Comparison of ENCODE assay signal across 12 cellular contexts in the genomic region with DNA sequence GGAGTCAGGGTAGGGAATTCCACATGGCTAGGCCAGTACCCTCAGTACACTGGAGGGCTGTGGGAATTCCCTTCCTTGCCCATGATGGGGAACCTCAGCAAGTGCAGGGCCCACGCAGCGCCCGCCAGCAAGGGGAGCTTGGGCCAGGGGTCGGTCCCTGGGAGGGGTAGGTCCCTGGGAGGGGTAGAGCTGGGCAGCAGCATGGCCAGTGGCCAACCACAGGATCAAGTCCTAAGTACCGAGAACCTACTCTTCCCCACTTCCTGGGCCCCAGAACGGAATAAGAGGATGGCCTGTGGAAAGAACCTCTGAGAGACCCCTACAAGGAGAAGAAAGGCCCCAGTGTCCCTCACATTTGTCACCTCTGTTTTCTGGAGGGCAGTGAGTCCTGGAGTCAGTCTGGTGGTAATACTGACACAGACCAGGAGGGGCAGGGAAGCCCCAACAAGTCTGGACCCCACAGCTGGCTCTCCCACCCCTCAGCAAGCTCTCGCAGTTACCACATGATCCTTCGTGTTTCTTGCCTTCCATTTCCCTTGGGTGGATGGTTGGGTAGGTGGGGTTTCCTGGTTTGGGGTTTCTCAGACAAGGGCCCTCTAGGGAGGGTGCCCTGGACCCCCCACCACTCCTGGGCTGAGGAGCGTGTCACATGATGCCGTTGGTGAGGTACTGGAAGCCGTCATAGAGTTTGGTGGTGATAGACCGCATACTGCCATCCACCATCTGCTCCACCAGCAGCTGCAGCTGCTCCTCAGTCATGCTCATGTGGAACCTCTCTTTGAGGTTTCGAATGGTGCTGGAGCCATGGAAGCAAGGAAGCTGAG. TPM values are rescaled to one million over a fixed set of nuclear protein-coding genes. Genes with fewer than 3 reads are reported as not detected.
DNase-seq lines count a peak whose midpoint lies in the region; ATAC-seq and TF ChIP-seq lines count a peak whose summit lies in the region.
"Had no signal": no experiment of that assay in that cellular context is flagged by ENCODE, and none has a peak within 500 bp of the region (broad histone marks: within the 10 kb centered on the region; RNA-seq: fewer than 3 reads in every experiment).

No MANE protein-coding gene starts in this region.

- intact Hi-C loops in left colon (cut with DNase I, micrococcal nuclease): no loop called here

- H3K27me3 Mint-ChIP-seq in WTC11 (ENCODE audit: low read depth): no peaks in the 10 kb centered on the region
- H3K27me3 Mint-ChIP-seq: CD8-positive, alpha-beta memory T cell had no signal

- TF ChIP-seq CTCF in AG09309 (IDR thresholded peaks at IDR 0.05; ENCODE audit: control insufficient read depth, insufficient read depth, low read depth, low read length, missing control alignments) (peak; percentile 6), GM12872 (IDR thresholded peaks at IDR 0.05; ENCODE audit: insufficient read depth, low read depth, low read length) (peak; percentile 26; the same call in 1 of the 3 replicates), WTC11 (IDR thresholded peaks at IDR 0.05) (no peak)

- POLR2A ChIA-PET in WTC11 (lab: Charles Lee): interaction anchor here (0.5 to 1.5 kb wide), 4 partner anchors 9 to 1105 kb away, joined by 3 to 6 read pairs (median 5); partner anchors contain the start of gene ZNF687

- no peak overlapping the region for H3K4me3 ChIP-seq in AG09309 (ENCODE audit: control insufficient read depth, low read depth, low read length)

- CTCF ChIA-PET in WTC11 (lab: Charles Lee): interaction anchor here (1.0 to 5.5 kb wide), 5 partner anchors 9 to 48 kb away, joined by 3 to 36 read pairs (median 9); partner anchors contain the start of gene PI4KB

- H3K4me3 Mint-ChIP-seq in WTC11: no peak overlapping the region
- H3K4me3 Mint-ChIP-seq: CD8-positive, alpha-beta memory T cell had no signal

- ATAC-seq in WTC11 (peak; percentile 43), left colon (peak; percentile 4), GM21528 (IDR thresholded peaks at IDR 0.05; ENCODE audit: low FRiP score, unreplicated experiment) (no peak), HG03097 (IDR thresholded peaks at IDR 0.05; ENCODE audit: low FRiP score, unreplicated experiment) (no peak)

- H3K36me3 Mint-ChIP-seq in WTC11: peaks cover 45% of the 10 kb centered on the region

- peaks cover 30% of the 10 kb centered on the region for H3K4me1 Mint-ChIP-seq in WTC11

- H3K9me3 Mint-ChIP-seq in WTC11: no peaks in the 10 kb centered on the region
- H3K9me3 Mint-ChIP-seq: CD8-positive, alpha-beta memory T cell had no signal

- H3K27ac Mint-ChIP-seq in WTC11: no peak overlapping the region; the same call in 1 of the 2 replicates

- DNase-seq in AG09309 (ENCODE audit: low read depth) (no peak), WTC11 (ENCODE audit: low spot score) (no peak), left colon (no peak), GOT3 (lab: John Stamatoyannopoulos, UW) (no peak), Kasumi-1 (lab: John Stamatoyannopoulos, UW) (no peak)
- DNase-seq: activated CD4-positive, alpha-beta T cell treated with anti-CD3 and anti-CD28 coated beads for 4 hours; CD8-positive, alpha-beta memory T cell; NCI-H1436; retina had no signal

TF ChIP-seq in WTC11, 78 proteins besides CTCF, POLR2A, EP300 and RAD21 (continues in another document):
- TF ChIP-seq, protein P1, sequence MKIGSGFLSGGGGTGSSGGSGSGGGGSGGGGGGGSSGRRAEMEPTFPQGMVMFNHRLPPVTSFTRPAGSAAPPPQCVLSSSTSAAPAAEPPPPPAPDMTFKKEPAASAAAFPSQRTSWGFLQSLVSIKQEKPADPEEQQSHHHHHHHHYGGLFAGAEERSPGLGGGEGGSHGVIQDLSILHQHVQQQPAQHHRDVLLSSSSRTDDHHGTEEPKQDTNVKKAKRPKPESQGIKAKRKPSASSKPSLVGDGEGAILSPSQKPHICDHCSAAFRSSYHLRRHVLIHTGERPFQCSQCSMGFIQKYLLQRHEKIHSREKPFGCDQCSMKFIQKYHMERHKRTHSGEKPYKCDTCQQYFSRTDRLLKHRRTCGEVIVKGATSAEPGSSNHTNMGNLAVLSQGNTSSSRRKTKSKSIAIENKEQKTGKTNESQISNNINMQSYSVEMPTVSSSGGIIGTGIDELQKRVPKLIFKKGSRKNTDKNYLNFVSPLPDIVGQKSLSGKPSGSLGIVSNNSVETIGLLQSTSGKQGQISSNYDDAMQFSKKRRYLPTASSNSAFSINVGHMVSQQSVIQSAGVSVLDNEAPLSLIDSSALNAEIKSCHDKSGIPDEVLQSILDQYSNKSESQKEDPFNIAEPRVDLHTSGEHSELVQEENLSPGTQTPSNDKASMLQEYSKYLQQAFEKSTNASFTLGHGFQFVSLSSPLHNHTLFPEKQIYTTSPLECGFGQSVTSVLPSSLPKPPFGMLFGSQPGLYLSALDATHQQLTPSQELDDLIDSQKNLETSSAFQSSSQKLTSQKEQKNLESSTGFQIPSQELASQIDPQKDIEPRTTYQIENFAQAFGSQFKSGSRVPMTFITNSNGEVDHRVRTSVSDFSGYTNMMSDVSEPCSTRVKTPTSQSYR (CRISPR knock-in tag; IDR thresholded peaks at IDR 0.05): no peak
- no peak for TF ChIP-seq MYBL2 (CRISPR knock-in tag; IDR thresholded peaks at IDR 0.05)
- no peak for TF ChIP-seq TCF7 (CRISPR knock-in tag; IDR thresholded peaks at IDR 0.05; ENCODE audit: low read depth)
- TF ChIP-seq USF2 (CRISPR knock-in tag; IDR thresholded peaks at IDR 0.05): peak; percentile 56
- no peak for TF ChIP-seq GRHL2 (CRISPR knock-in tag; IDR thresholded peaks at IDR 0.05; ENCODE audit: insufficient replicate concordance, severe bottlenecking)
- no peak for TF ChIP-seq FOXJ3 (CRISPR knock-in tag; IDR thresholded peaks at IDR 0.05; ENCODE audit: borderline replicate concordance)
- TF ChIP-seq ZNF121 (CRISPR knock-in tag; IDR thresholded peaks at IDR 0.05): no peak
- TF ChIP-seq IRF2 (CRISPR knock-in tag; IDR thresholded peaks at IDR 0.05; ENCODE audit: borderline replicate concordance, low read depth): no peak
- TF ChIP-seq OVOL2 (CRISPR knock-in tag; IDR thresholded peaks at IDR 0.05; ENCODE audit: borderline replicate concordance): no peak
- TF ChIP-seq USF1 (CRISPR knock-in tag; IDR thresholded peaks at IDR 0.05): no peak
- TF ChIP-seq ZNF317 (CRISPR knock-in tag; IDR thresholded peaks at IDR 0.05; ENCODE audit: borderline replicate concordance, low read depth): no peak
- 0 out of 2 replicates have a peak, but pooled peaks have one; percentile 27 for TF ChIP-seq AFF4 (CRISPR knock-in tag; IDR thresholded peaks at IDR 0.05; ENCODE audit: borderline replicate concordance)
- TF ChIP-seq ETV6 (CRISPR knock-in tag; IDR thresholded peaks at IDR 0.05): no peak
- no peak for TF ChIP-seq KAT7 (CRISPR knock-in tag; IDR thresholded peaks at IDR 0.05; ENCODE audit: borderline replicate concordance)
- TF ChIP-seq RELA (CRISPR knock-in tag; IDR thresholded peaks at IDR 0.05; ENCODE audit: borderline replicate concordance): no peak
- 0 out of 2 replicates have a peak, but pooled peaks have one; percentile 46 for TF ChIP-seq NFATC4 (CRISPR knock-in tag; IDR thresholded peaks at IDR 0.05)
- TF ChIP-seq CBFB (CRISPR knock-in tag; IDR thresholded peaks at IDR 0.05; ENCODE audit: low read depth): no peak

RNA-seq across cellular contexts. Expression of gene ZNF687, which starts 10.3 kb away (rescaled TPM):
- 54.1 to 56.8 TPM (median 55.1 TPM) in 3 replicates for total RNA-seq in WTC11 (2021)
- 10 to 100 TPM; 22.0 to 27.7 TPM for total RNA-seq in left colon

RNA-seq across cellular contexts. Expression of gene PI4KB, which starts 34.8 kb away (rescaled TPM):
- 25.6 to 33.6 TPM (median 30.5 TPM) in 3 replicates for total RNA-seq in WTC11 (2021)
- 10 to 100 TPM; 56.7 to 58.3 TPM for total RNA-seq in left colon

RNA-seq across cellular contexts. Expression of gene PSMD4, which starts 37.9 kb away (rescaled TPM):
- total RNA-seq in WTC11 (2021) (184 to 202 TPM (median 186 TPM) in 3 replicates), left colon (100 to 1,000 TPM; 103 to 105 TPM)

RNA-seq across cellular contexts. Expression of gene RFX5, which starts 54.6 kb away (rescaled TPM):
- total RNA-seq in WTC11 (2021) (59.2 to 69.2 TPM (median 67.7 TPM) in 3 replicates), left colon (10 to 100 TPM; 20.7 to 20.9 TPM)

Comparison
In these comparisons a context has a peak if more than half of its experiments do, and no peak if none do; other contexts are left out.
1. ATAC-seq: peak in WTC11 (single experiment) and left colon (single experiment); none in GM21528 (single experiment) and HG03097 (single experiment).